22 cellular contexts compared by ENCODE assay signal in genomic region chr13:59960683-59961082, GRCh38.
"Had no signal": no experiment of that assay in that cellular context is flagged by ENCODE, and none has a peak within 500 bp of the region (broad histone marks: within the 10 kb centered on the region; RNA-seq: fewer than 3 reads in every experiment).

No MANE protein-coding gene starts in this region.

- DNase-seq: activated CD4-positive, alpha-beta memory T cell treated with anti-CD3 and anti-CD28 coated beads for 36 hours; activated CD4-positive, alpha-beta T cell treated with anti-CD3 and anti-CD28 coated beads for 48 hours; activated effector memory CD4-positive, alpha-beta T cell treated with Interleukin-2 at 50 U/mL for 16 hours; activated naive CD4-positive, alpha-beta T cell treated with anti-CD3 and anti-CD28 coated beads for 36 hours; activated naive CD8-positive, alpha-beta T cell treated with anti-CD3 and anti-CD28 coated beads, Interleukin-2, amount 50 U/mL, for 24 hours; activated T-cell treated with anti-CD3 and anti-CD28 coated beads, Interleukin-2, amount 50 U/mL, for 48 hours; anterior cingulate cortex; caudate nucleus; effector memory CD4-positive, alpha-beta T cell; foreskin keratinocyte; left lung; mammary epithelial cell; naive thymus-derived CD8-positive, alpha-beta T cell; ovary; stimulated activated CD4-positive, alpha-beta T cell treated with anti-CD3 and anti-CD28 coated beads, Interleukin-12 subunit alpha, Interleukin-12 subunit beta, amount 100 ng/mL, for 4 hours; stimulated activated CD4-positive, alpha-beta T cell treated with anti-CD3 and anti-CD28 coated beads, Interleukin-4, amount 100 ng/mL, for 4 hours; stimulated activated naive CD8-positive, alpha-beta T cell treated with anti-CD3 and anti-CD28 coated beads, Interleukin-15, Interleukin-2, amounts not matched to agents 100 U/mL and 50 U/mL, for 24 hours; substantia nigra; thyroid gland had no signal

- H3K4me3 ChIP-seq: esophagus muscularis mucosa, left lung, ovary, prostate gland, right atrium auricular region, thyroid gland had no signal

- H3K4me1 ChIP-seq: foreskin keratinocyte, left lung, prostate gland, right atrium auricular region, thyroid gland had no signal

- H3K27me3 ChIP-seq: esophagus muscularis mucosa, foreskin keratinocyte, left lung, ovary, right atrium auricular region, thyroid gland had no signal

- H3K36me3 ChIP-seq: esophagus muscularis mucosa, left lung, ovary, prostate gland, right atrium auricular region, thyroid gland had no signal

- H3K9me3 ChIP-seq: ovary, prostate gland, thyroid gland had no signal

- H3K27ac ChIP-seq: esophagus muscularis mucosa, foreskin keratinocyte, left lung, ovary, prostate gland, right atrium auricular region, thyroid gland had no signal
